Comparison of ENCODE assay signal across 18 cellular contexts in genomic region chr3:13698498-13698897, GRCh38.
"Had no signal": no experiment of that assay in that cellular context is flagged by ENCODE, and none has a peak within 500 bp of the region (broad histone marks: within the 10 kb centered on the region; RNA-seq: fewer than 3 reads in every experiment).

No MANE protein-coding gene starts in this region.

- H3K9me3 Mint-ChIP-seq: activated CD4-positive, alpha-beta memory T cell treated with anti-CD3 and anti-CD28 coated beads for 36 hours had no signal

- H3K27ac Mint-ChIP-seq: activated CD4-positive, alpha-beta memory T cell treated with anti-CD3 and anti-CD28 coated beads for 36 hours; nephron progenitor cell had no signal

- H3K36me3 Mint-ChIP-seq: activated CD4-positive, alpha-beta memory T cell treated with anti-CD3 and anti-CD28 coated beads for 36 hours had no signal

- H3K27me3 ChIP-seq: body of pancreas, ovary had no signal

- H3K27ac ChIP-seq: body of pancreas, epithelial cell of prostate, left ventricle myocardium inferior, ovary, psoas muscle, skin epidermis, tibial artery had no signal

- H3K9me3 ChIP-seq: body of pancreas, left ventricle myocardium inferior, ovary, psoas muscle, tibial artery had no signal

- DNase-seq: activated CD4-positive, alpha-beta memory T cell treated with anti-CD3 and anti-CD28 coated beads for 36 hours; activated CD4-positive, alpha-beta T cell treated with anti-CD3 and anti-CD28 coated beads for 4 hours; activated naive CD4-positive, alpha-beta T cell treated with Interleukin-2 at 50 U/mL for 16 hours; activated T-cell treated with anti-CD3 and anti-CD28 coated beads for 4 hours; body of pancreas; foreskin fibroblast; hypothalamus; left ventricle myocardium inferior; mammary epithelial cell; nephron progenitor cell; ovary; psoas muscle; right cardiac atrium; stimulated activated naive CD8-positive, alpha-beta T cell treated with anti-CD3 and anti-CD28 coated beads, Interleukin-15, Interleukin-2, amounts not matched to agents 100 U/mL and 50 U/mL, for 24 hours; substantia nigra; tibial artery had no signal

- H3K4me1 ChIP-seq: body of pancreas, left ventricle myocardium inferior, psoas muscle, tibial artery had no signal

- ATAC-seq: body of pancreas; psoas muscle; right cardiac atrium; stimulated activated naive CD8-positive, alpha-beta T cell treated with anti-CD3 and anti-CD28 coated beads, Interleukin-15, Interleukin-2, amounts not matched to agents 100 U/mL and 50 U/mL, for 24 hours had no signal

- H3K4me3 Mint-ChIP-seq: activated CD4-positive, alpha-beta memory T cell treated with anti-CD3 and anti-CD28 coated beads for 36 hours; nephron progenitor cell had no signal

- H3K36me3 ChIP-seq: left ventricle myocardium inferior, ovary, tibial artery had no signal

- H3K4me3 ChIP-seq: body of pancreas, left ventricle myocardium inferior, ovary, psoas muscle, skin epidermis, tibial artery had no signal
